ENCODE assay signal across 24 cellular contexts in genomic region chr12:78880078-78880477, GRCh38. TPM values are rescaled to one million over a fixed set of nuclear protein-coding genes. Genes with fewer than 3 reads are reported as not detected.
DNase-seq lines count a peak whose midpoint lies in the region; TF ChIP-seq lines count a peak whose summit lies in the region.
"Had no signal": no experiment of that assay in that cellular context is flagged by ENCODE, and none has a peak within 500 bp of the region (broad histone marks: within the 10 kb centered on the region; RNA-seq: fewer than 3 reads in every experiment).

No MANE protein-coding gene starts in this region.

- H3K9me3 Mint-ChIP-seq in nephron progenitor cell, result no peaks in the 10 kb centered on the region
- H3K9me3 Mint-ChIP-seq: activated T-helper 1 cell treated with anti-CD3 and anti-CD28 coated beads, Interleukin-12 subunit alpha, Interleukin-12 subunit beta, Interleukin-2, Interleukin-4 antibody, amounts not matched to agents 30 ng/mL and 10 ng/mL and 1 ng/mL, durations not matched to agents 14 hours and 24 hours and 36 hours had no signal

- no peak for TF ChIP-seq CTCF in mammary epithelial cell (conservative IDR thresholded peaks at IDR 0.05 in 1 of 2, IDR thresholded peaks at IDR 0.05 in 1 of 2; ENCODE audit: extremely low read depth in 1 of 2, insufficient read depth in 1 of 2, low read depth in 1 of 2, low read length in 2 of 2)
- TF ChIP-seq CTCF in breast epithelium (IDR thresholded peaks at IDR 0.05), result no peak
- no peak for TF ChIP-seq CTCF in RWPE1 (conservative IDR thresholded peaks at IDR 0.05; ENCODE audit: low read depth)
- no peak for TF ChIP-seq CTCF in fibroblast of mammary gland (conservative IDR thresholded peaks at IDR 0.05; ENCODE audit: control insufficient read depth, insufficient read depth, low read depth, low read length)
- TF ChIP-seq CTCF in GM13976 (IDR thresholded peaks at IDR 0.05; ENCODE audit: borderline replicate concordance, control extremely low read depth, extremely low read depth, insufficient read depth, missing control alignments), result no peak
- TF ChIP-seq CTCF in nephron progenitor cell (IDR thresholded peaks at IDR 0.05), result no peak
- no peak for TF ChIP-seq CTCF in GM13977 (IDR thresholded peaks at IDR 0.05; ENCODE audit: extremely low read depth, insufficient read depth, missing control alignments)

- H3K27me3 ChIP-seq in mammary epithelial cell (ENCODE audit: insufficient read depth, low read length) (no peaks in the 10 kb centered on the region), breast epithelium (no peaks in the 10 kb centered on the region)
- H3K27me3 ChIP-seq: neutrophil, right atrium auricular region had no signal

- no peaks in the 10 kb centered on the region for H3K36me3 ChIP-seq in mammary epithelial cell (ENCODE audit: insufficient read depth, low read length)
- no peaks in the 10 kb centered on the region for H3K36me3 ChIP-seq in breast epithelium
- H3K36me3 ChIP-seq: cardiac muscle cell, neutrophil, right atrium auricular region had no signal

- H3K27me3 Mint-ChIP-seq in nephron progenitor cell (ENCODE audit: low read depth, poor library complexity), result no peaks in the 10 kb centered on the region
- H3K27me3 Mint-ChIP-seq: stimulated activated memory B cell treated with anti-CD40 and anti-IgM and Interleukin-4, amounts not matched to agents 10 μg/mL and 1 μg/mL and 100 μg/mL, for 72 hours had no signal

- peaks cover 5% of the 10 kb centered on the region for H3K4me1 Mint-ChIP-seq in nephron progenitor cell

- POLR2A ChIA-PET in RWPE1 (lab: Yijun Ruan, JAX; ENCODE audit: low non-redundant PET), result no interaction called here

- H3K27ac Mint-ChIP-seq in nephron progenitor cell, result no peak overlapping the region
- H3K27ac Mint-ChIP-seq: activated T-helper 1 cell treated with anti-CD3 and anti-CD28 coated beads, Interleukin-12 subunit alpha, Interleukin-12 subunit beta, Interleukin-2, Interleukin-4 antibody, amounts not matched to agents 30 ng/mL and 10 ng/mL and 1 ng/mL, durations not matched to agents 14 hours and 24 hours and 36 hours; stimulated activated memory B cell treated with anti-CD40 and anti-IgM and Interleukin-4, amounts not matched to agents 10 μg/mL and 1 μg/mL and 100 μg/mL, for 72 hours had no signal

- no peaks in the 10 kb centered on the region for H4K20me1 ChIP-seq in mammary epithelial cell (ENCODE audit: insufficient read depth, low read length)

- TF ChIP-seq POLR2A in breast epithelium (IDR thresholded peaks at IDR 0.05), result no peak

- dilution Hi-C loops in mammary epithelial cell (cut with HindIII; ENCODE audit: low sequenced_read_pairs), result no loop called here

- in situ Hi-C loops in mammary epithelial cell (cut with MboI; ENCODE audit: low sequenced_read_pairs in 2 of 2), result no loop called here
- in situ Hi-C loops in GM13976 (cut with MboI; ENCODE audit: low sequenced_read_pairs, unreplicated experiment), result no loop called here
- in situ Hi-C loops in GM13977 (cut with MboI; ENCODE audit: low pct_unique_long_range_greater_than_20kb, low sequenced_read_pairs, unreplicated experiment), result no loop called here

- H3K9ac ChIP-seq in mammary epithelial cell (ENCODE audit: insufficient read depth, low read length), result no peak overlapping the region

- H3K27ac ChIP-seq in mammary epithelial cell (ENCODE audit: insufficient read depth, low read depth, low read length) (no peak overlapping the region), breast epithelium (no peak overlapping the region), RWPE1 (no peak overlapping the region)
- H3K27ac ChIP-seq: cardiac muscle cell, HL-60, neutrophil, right atrium auricular region, SK-N-MC had no signal

- H3K4me2 ChIP-seq in mammary epithelial cell (ENCODE audit: insufficient read depth, low read depth, low read length), result peak overlapping the region; percentile 23

- peaks cover 6% of the 10 kb centered on the region for H3K4me1 ChIP-seq in mammary epithelial cell (ENCODE audit: insufficient read depth, low read length)
- H3K4me1 ChIP-seq in breast epithelium, result no peaks in the 10 kb centered on the region
- H3K4me1 ChIP-seq: right atrium auricular region had no signal

- no peak overlapping the region for H2AFZ ChIP-seq in mammary epithelial cell (ENCODE audit: low read depth, low read length)

- CTCF ChIA-PET in mammary epithelial cell (lab: Charles Lee; ENCODE audit: low non-redundant PET) (no interaction called here), RWPE1 (lab: Yijun Ruan, JAX) (no interaction called here)

- DNase-seq in mammary epithelial cell (no peak), breast epithelium (ENCODE audit: low spot score in 2 of 2) (no peak), RWPE1 (ENCODE audit: low spot score) (peak; percentile 30), fibroblast of mammary gland (ENCODE audit: low read depth) (peak; percentile 11), middle frontal gyrus (ENCODE audit: extremely low spot score, low spot score) (no peak), GM13976 (ENCODE audit: low spot score) (no peak), nephron progenitor cell (no peak), GM13977 (ENCODE audit: low spot score) (no peak)
- DNase-seq: activated CD4-positive, CD25-positive, alpha-beta regulatory T cell treated with anti-CD3 and anti-CD28 coated beads, Interleukin-2, amount 50 U/mL, for 72 hours; activated CD8-positive, alpha-beta memory T cell treated with anti-CD3 and anti-CD28 coated beads for 24 hours; KBM-7; NCI-H1092; NCI-H2081; NCI-H526; OCI-M1; stimulated activated CD4-positive, alpha-beta T cell treated with anti-CD3 and anti-CD28 coated beads, Interleukin-15, amount 100 ng/mL, for 24 hours; T1000 had no signal

- peaks cover 21% of the 10 kb centered on the region for H3K36me3 Mint-ChIP-seq in nephron progenitor cell (ENCODE audit: low read depth)
- H3K36me3 Mint-ChIP-seq: stimulated activated memory B cell treated with anti-CD40 and anti-IgM and Interleukin-4, amounts not matched to agents 10 μg/mL and 1 μg/mL and 100 μg/mL, for 72 hours had no signal

- H3K4me3 ChIP-seq in mammary epithelial cell (replicated peaks in 1 of 3; ENCODE audit: insufficient read depth in 1 of 3, low read depth in 2 of 3, low read length in 3 of 3) (no peak overlapping the region), breast epithelium (no peak overlapping the region), fibroblast of mammary gland (ENCODE audit: control insufficient read depth, low read depth, low read length) (no peak overlapping the region)
- H3K4me3 ChIP-seq: cardiac muscle cell, right atrium auricular region, SK-N-MC had no signal

- intact Hi-C loops in mammary epithelial cell (cut with micrococcal nuclease) (no loop called here), breast epithelium (cut with DNase I; ENCODE audit: low total_unique reads) (no loop called here)

- no peak overlapping the region for H3K4me3 Mint-ChIP-seq in nephron progenitor cell
- H3K4me3 Mint-ChIP-seq: activated T-helper 1 cell treated with anti-CD3 and anti-CD28 coated beads, Interleukin-12 subunit alpha, Interleukin-12 subunit beta, Interleukin-2, Interleukin-4 antibody, amounts not matched to agents 30 ng/mL and 10 ng/mL and 1 ng/mL, durations not matched to agents 14 hours and 24 hours and 36 hours; stimulated activated memory B cell treated with anti-CD40 and anti-IgM and Interleukin-4, amounts not matched to agents 10 μg/mL and 1 μg/mL and 100 μg/mL, for 72 hours had no signal

- no peaks in the 10 kb centered on the region for H3K79me2 ChIP-seq in mammary epithelial cell (ENCODE audit: insufficient read depth, low read length)

- H3K9me3 ChIP-seq in mammary epithelial cell (replicated peaks; ENCODE audit: insufficient read depth, low read length) (no peaks in the 10 kb centered on the region), breast epithelium (no peaks in the 10 kb centered on the region)
- H3K9me3 ChIP-seq: neutrophil, right atrium auricular region had no signal

- no TSS peak for BruUV-seq in mammary epithelial cell (replicated peaks; lab: Mats Ljungman, UMichigan)

RNA-seq across cellular contexts. Expression of gene SYT1, which starts 15.5 kb away (rescaled TPM):
- total RNA-seq in mammary epithelial cell (10 to 100 TPM; 13.7 to 19.3 TPM), breast epithelium (1 to 10 TPM; 1.1 to 2.3 (median 1.6) TPM)
- polyA plus RNA-seq in mammary epithelial cell, result 9.0 TPM
- polyA minus RNA-seq in mammary epithelial cell, result 20.9 TPM
- total RNA-seq: activated T-helper 1 cell treated with anti-CD3 and anti-CD28 coated beads, Interleukin-12 subunit alpha, Interleukin-12 subunit beta, Interleukin-2, Interleukin-4 antibody, amounts not matched to agents 30 ng/mL and 10 ng/mL and 1 ng/mL, durations not matched to agents 14 hours and 24 hours and 36 hours had no signal

Comparison
In these comparisons a context has a peak if more than half of its experiments do, and no peak if none do; other contexts are left out.
1. RNA of gene SYT1, which starts 15.5 kb away (total RNA-seq): 13.7 to 19.3 TPM in mammary epithelial cell; 1.1 to 2.3 TPM in breast epithelium; every median in the first group is over 4 times any median in the second.
2. DNase-seq: peak in RWPE1 (single experiment) and fibroblast of mammary gland (single experiment); none in mammary epithelial cell (single experiment), breast epithelium (0 of 2), middle frontal gyrus (single experiment), GM13976 (single experiment), nephron progenitor cell (single experiment) and GM13977 (single experiment).